In the genomic region with DNA sequence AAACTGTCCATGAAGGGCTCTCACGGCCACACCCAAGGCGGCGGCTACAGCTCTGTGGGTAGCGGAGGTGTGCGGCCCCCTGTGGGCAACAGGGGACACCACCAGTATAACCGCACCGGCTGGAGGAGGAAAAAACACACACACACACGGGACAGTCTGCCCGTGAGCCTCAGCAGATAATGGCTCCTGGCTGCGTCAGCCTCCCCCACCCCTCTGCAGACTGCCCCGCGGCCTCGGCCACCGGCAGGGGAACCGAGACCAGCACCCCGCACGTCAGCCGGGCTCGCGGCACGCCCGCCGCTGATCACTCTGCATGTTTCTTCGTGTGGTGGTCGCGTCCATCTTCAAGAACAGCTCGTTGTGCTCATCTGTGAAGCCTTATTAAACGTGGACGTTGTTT, we compare ENCODE assay signal across 29 cellular contexts. TPM values are rescaled to one million over a fixed set of nuclear protein-coding genes. Genes with fewer than 3 reads are reported as not detected.
DNase-seq lines count a peak whose midpoint lies in the region; ATAC-seq, FAIRE-seq and TF ChIP-seq lines count a peak whose summit lies in the region.
"Had no signal": no experiment of that assay in that cellular context is flagged by ENCODE, and none has a peak within 500 bp of the region (broad histone marks: within the 10 kb centered on the region; RNA-seq: fewer than 3 reads in every experiment).

No MANE protein-coding gene starts in this region.

- H3K27ac ChIP-seq in HepG2 (ENCODE audit: extremely low read length, insufficient read depth, low read length) (no peak overlapping the region), right lobe of liver (no peak overlapping the region), KMS-11 (peak overlapping the region; percentile 38), caudate nucleus (ENCODE audit: low read depth, low read length) (no peak overlapping the region)
- H3K27ac ChIP-seq: A549; BLaER1 treated with 17β-estradiol and CSF1 and Interleukin-3, amounts not matched to agents 10 nM and 100 nM; RWPE1; SK-N-MC had no signal

- H2AFZ ChIP-seq in HepG2 (ENCODE audit: low read length), result no peak overlapping the region
- H2AFZ ChIP-seq in KMS-11 (ENCODE audit: low read depth), result no peak overlapping the region

- CTCF ChIA-PET in HepG2 (lab: Yijun Ruan, JAX; ENCODE audit: low intra/inter-chr PET ratio, low total read pairs), result no interaction called here

- POLR2A ChIA-PET in HepG2 (lab: Yijun Ruan, JAX), result no interaction called here

- FAIRE-seq in HepG2 (lab: Jason Lieb, UNC), result no peak
- FAIRE-seq: A549, GM12878 had no signal

- TF ChIP-seq CTCF in HepG2 (CRISPR knock-in tag; IDR thresholded peaks at IDR 0.05) (no peak), right lobe of liver (IDR thresholded peaks at IDR 0.05) (no peak), KMS-11 (conservative IDR thresholded peaks at IDR 0.05; ENCODE audit: low read depth, low read length) (no peak)

- H3K36me3 ChIP-seq in HepG2 (replicated peaks in 1 of 2; ENCODE audit: control insufficient read depth in 1 of 2, insufficient read depth in 2 of 2, low read length in 2 of 2), result peaks cover 34 to 61% of the 10 kb centered on the region in 2 experiments
- H3K36me3 ChIP-seq in right lobe of liver, result peaks cover 7 to 60% (median 16%) of the 10 kb centered on the region in 4 donors
- H3K36me3 ChIP-seq in KMS-11 (ENCODE audit: insufficient read depth), result peaks cover 26% of the 10 kb centered on the region

- no peak overlapping the region for H3K4me2 ChIP-seq in HepG2 (ENCODE audit: low read depth, low read length)
- H3K4me2 ChIP-seq in KMS-11, result peak overlapping the region; percentile 40; the same call in 1 of the 2 replicates
- H3K4me2 ChIP-seq: A549; BLaER1 treated with 17β-estradiol and CSF1 and Interleukin-3, amounts not matched to agents 10 nM and 100 nM had no signal

- H3K4me3 ChIP-seq in HepG2 (replicated peaks in 1 of 3; ENCODE audit: insufficient read depth in 1 of 3, low read depth in 2 of 3, low read length in 3 of 3) (no peak overlapping the region), right lobe of liver (no peak overlapping the region), KMS-11 (IDR thresholded peaks at IDR 0.05; ENCODE audit: insufficient read depth, low read depth, low read length) (no peak overlapping the region)
- H3K4me3 ChIP-seq: A549; BLaER1 treated with 17β-estradiol and CSF1 and Interleukin-3, amounts not matched to agents 10 nM and 100 nM; GM12878; SK-N-MC had no signal

- no peak for TF ChIP-seq POLR2A in HepG2 (IDR thresholded peaks at IDR 0.05; ENCODE audit: insufficient read depth in 1 of 2, low read depth in 2 of 2, low read length in 2 of 2)
- TF ChIP-seq POLR2A in right lobe of liver (IDR thresholded peaks at IDR 0.05), result no peak

- WGBS in HepG2 (ENCODE audit: low lambda C conversion rate), result 99% methylated on average over 29 of the region's 29 CpGs
- WGBS in right lobe of liver (ENCODE audit: insufficient coverage, low coverage, low lambda C conversion rate, missing lambda C conversion rate), result 99% methylated on average over 13 of the region's 29 CpGs

- no peak for TF ChIP-seq EP300 in HepG2 (IDR thresholded peaks at IDR 0.05; ENCODE audit: low read depth in 2 of 2, low read length in 2 of 2)
- TF ChIP-seq EP300 in HepG2 (CRISPR knock-in tag; IDR thresholded peaks at IDR 0.05; ENCODE audit: borderline replicate concordance), result no peak

- in situ Hi-C loops in HepG2 (cut with HindIII; ENCODE audit: extremely low pct_ligation_motif_present, low pct_unique_long_range_greater_than_20kb), result no loop called here

- TF ChIP-seq RAD21 in HepG2 (CRISPR knock-in tag; IDR thresholded peaks at IDR 0.05), result no peak

- DNase-seq in HepG2 (ENCODE audit: low spot score) (no peak), right lobe of liver (no peak), mesenteric fat pad (ENCODE audit: low spot score) (peak; percentile 86), caudate nucleus (lab: John Stamatoyannopoulos, UW) (no peak), NCI-H2029 (lab: John Stamatoyannopoulos, UW) (no peak), anterior cingulate cortex (lab: John Stamatoyannopoulos, UW) (no peak)
- DNase-seq: AML-193; CD4-positive, alpha-beta memory T cell; DMS 273 treated with DMSO at 0.1 percent for 48 hours; DMS79; EL; GDM1; IMR-90; NCI-H1092; NCI-H1417 treated with DMSO at 0.1 percent for 48 hours; NCI-H1694 treated with DMSO at 0.1 percent for 48 hours; NCI-H2081 treated with DMSO at 0.1 percent for 48 hours; NCI-H2171; NCI-H226; NCI-H510A; NCI-H69; SIG-M5 had no signal

- BruUV-seq in HepG2 (replicated peaks; lab: Mats Ljungman, UMichigan), result no TSS peak

- H3K4me1 ChIP-seq in HepG2 (ENCODE audit: insufficient read depth, low read length) (peaks cover 21% of the 10 kb centered on the region), right lobe of liver (peaks cover 0 to 34% (median 10%) of the 10 kb centered on the region in 4 donors), KMS-11 (ENCODE audit: low read depth, poor library complexity, severe bottlenecking) (peaks cover 23% of the 10 kb centered on the region)

- H4K20me1 ChIP-seq in HepG2 (ENCODE audit: insufficient read depth, low read length), result no peaks in the 10 kb centered on the region
- no peaks in the 10 kb centered on the region for H4K20me1 ChIP-seq in KMS-11 (ENCODE audit: insufficient read depth)

- H3K9ac ChIP-seq in HepG2 (ENCODE audit: insufficient read depth, low read depth, low read length), result no peak overlapping the region
- no peak overlapping the region for H3K9ac ChIP-seq in KMS-11
- H3K9ac ChIP-seq: BLaER1 treated with 17β-estradiol and CSF1 and Interleukin-3, amounts not matched to agents 10 nM and 100 nM had no signal

- H3K27me3 ChIP-seq in HepG2 (ENCODE audit: control insufficient read depth in 1 of 2, insufficient read depth in 2 of 2, low read length in 2 of 2) (no peaks in the 10 kb centered on the region), right lobe of liver (no peaks in the 10 kb centered on the region), KMS-11 (ENCODE audit: insufficient read depth, low read depth) (no peaks in the 10 kb centered on the region)
- H3K27me3 ChIP-seq: BLaER1 treated with 17β-estradiol and CSF1 and Interleukin-3, amounts not matched to agents 10 nM and 100 nM had no signal

- H3K9me3 ChIP-seq in HepG2 (ENCODE audit: low read length), result no peaks in the 10 kb centered on the region
- H3K9me3 ChIP-seq in right lobe of liver, result no peaks in the 10 kb centered on the region
- H3K9me3 ChIP-seq: A549; BLaER1 treated with 17β-estradiol and CSF1 and Interleukin-3, amounts not matched to agents 10 nM and 100 nM had no signal

- H3K79me2 ChIP-seq in HepG2 (ENCODE audit: insufficient read depth, low read length), result no peaks in the 10 kb centered on the region
- no peaks in the 10 kb centered on the region for H3K79me2 ChIP-seq in KMS-11 (ENCODE audit: insufficient read depth, low read depth)

- intact Hi-C loops in HepG2 (cut with micrococcal nuclease; ENCODE audit: unreplicated experiment), result no loop called here
- intact Hi-C loops in right lobe of liver (cut with DNase I), result no loop called here

- ATAC-seq in HepG2 (no peak), right lobe of liver (no peak)
- ATAC-seq: A549, GM12878, Panc1 had no signal

TF ChIP-seq in HepG2, 621 proteins besides CTCF, POLR2A, EP300 and RAD21:
- TF ChIP-seq, protein P1, sequence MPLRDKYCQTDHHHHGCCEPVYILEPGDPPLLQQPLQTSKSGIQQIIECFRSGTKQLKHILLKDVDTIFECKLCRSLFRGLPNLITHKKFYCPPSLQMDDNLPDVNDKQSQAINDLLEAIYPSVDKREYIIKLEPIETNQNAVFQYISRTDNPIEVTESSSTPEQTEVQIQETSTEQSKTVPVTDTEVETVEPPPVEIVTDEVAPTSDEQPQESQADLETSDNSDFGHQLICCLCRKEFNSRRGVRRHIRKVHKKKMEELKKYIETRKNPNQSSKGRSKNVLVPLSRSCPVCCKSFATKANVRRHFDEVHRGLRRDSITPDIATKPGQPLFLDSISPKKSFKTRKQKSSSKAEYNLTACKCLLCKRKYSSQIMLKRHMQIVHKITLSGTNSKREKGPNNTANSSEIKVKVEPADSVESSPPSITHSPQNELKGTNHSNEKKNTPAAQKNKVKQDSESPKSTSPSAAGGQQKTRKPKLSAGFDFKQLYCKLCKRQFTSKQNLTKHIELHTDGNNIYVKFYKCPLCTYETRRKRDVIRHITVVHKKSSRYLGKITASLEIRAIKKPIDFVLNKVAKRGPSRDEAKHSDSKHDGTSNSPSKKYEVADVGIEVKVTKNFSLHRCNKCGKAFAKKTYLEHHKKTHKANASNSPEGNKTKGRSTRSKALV (CRISPR knock-in tag; IDR thresholded peaks at IDR 0.05), result no peak
- TF ChIP-seq AGO2 (optimal IDR thresholded peaks at IDR 0.05; ENCODE audit: low read depth, low read length), result peak; percentile 52
TF ChIP-seq in HepG2: peak in this region for 1.

RNA-seq across cellular contexts. Expression of a gene that starts 41.5 kb away (rescaled TPM):
- total RNA-seq in HepG2 (2016; rRNA removed; fragmentation: Illumina TruSeq; extraction: Trizol), result 7.7 and 13.3 TPM in 2 replicates
- total RNA-seq in HepG2 (2016; cell fraction: cytosol; rRNA removed; fragmentation: Illumina TruSeq; extraction: Trizol; ENCODE audit: low read depth), result 16.7 and 22.2 TPM in 2 replicates
- total RNA-seq in HepG2 (2016; cell fraction: insoluble cytoplasmic fraction; rRNA removed; fragmentation: Illumina TruSeq; extraction: Trizol), result 6.3 and 11.6 TPM in 2 replicates
- total RNA-seq in HepG2 (2016; cell fraction: membrane; rRNA removed; fragmentation: Illumina TruSeq; extraction: Trizol), result 9.3 and 11.2 TPM in 2 replicates
- 36.2 and 43.2 TPM in 2 replicates for total RNA-seq in HepG2 (2016; cell fraction: nucleus; rRNA removed; fragmentation: Illumina TruSeq; extraction: Trizol)
- 6.0 and 6.3 TPM in 2 replicates for polyA plus RNA-seq in HepG2 (2011; rRNA removed)
- polyA plus RNA-seq in HepG2 (2011; cell fraction: cytosol; rRNA removed), result 3.2 TPM in 2 replicates
- polyA plus RNA-seq in HepG2 (2011; cell fraction: nucleus; rRNA removed), result 38.9 and 57.3 TPM in 2 replicates
- polyA plus RNA-seq in HepG2 (2012), result 17.0 and 17.9 TPM in 2 replicates
- 0.76 and 1.1 TPM in 2 replicates for polyA plus RNA-seq in HepG2 (2016; cell fraction: cytosol; fragmentation: Illumina TruSeq; extraction: Trizol; ENCODE audit: low read depth)
- 7.6 and 11.0 TPM in 2 replicates for polyA plus RNA-seq in HepG2 (2016; cell fraction: insoluble cytoplasmic fraction; fragmentation: Illumina TruSeq; extraction: Trizol; ENCODE audit: low read depth)
- 3.0 TPM in 2 replicates for polyA plus RNA-seq in HepG2 (2016; cell fraction: membrane; fragmentation: Illumina TruSeq; extraction: Trizol; ENCODE audit: low read depth)
- 55.5 and 57.3 TPM in 2 replicates for polyA plus RNA-seq in HepG2 (2016; cell fraction: nucleus; fragmentation: Illumina TruSeq; extraction: Trizol; ENCODE audit: insufficient read depth, low read depth)
- 15.3 and 47.0 TPM in 2 replicates for polyA minus RNA-seq in HepG2 (2011; rRNA and poly(A)+ RNA removed; ENCODE audit: low replicate concordance)
- 5.4 and 6.3 TPM in 2 replicates for polyA minus RNA-seq in HepG2 (2011; cell fraction: cytosol; rRNA and poly(A)+ RNA removed)
- polyA minus RNA-seq in HepG2 (2011; cell fraction: nucleus; rRNA and poly(A)+ RNA removed), result 44.4 and 60.9 TPM in 2 replicates
- total RNA-seq in right lobe of liver, result 10 to 100 TPM in 4 of 6 experiments, 1 to 10 TPM in 2; 8.5 to 23.1 (median 13.2) TPM
- total RNA-seq in mesenteric fat pad, result 29.8 TPM
